9 cellular contexts compared by ENCODE assay signal in the genomic region with DNA sequence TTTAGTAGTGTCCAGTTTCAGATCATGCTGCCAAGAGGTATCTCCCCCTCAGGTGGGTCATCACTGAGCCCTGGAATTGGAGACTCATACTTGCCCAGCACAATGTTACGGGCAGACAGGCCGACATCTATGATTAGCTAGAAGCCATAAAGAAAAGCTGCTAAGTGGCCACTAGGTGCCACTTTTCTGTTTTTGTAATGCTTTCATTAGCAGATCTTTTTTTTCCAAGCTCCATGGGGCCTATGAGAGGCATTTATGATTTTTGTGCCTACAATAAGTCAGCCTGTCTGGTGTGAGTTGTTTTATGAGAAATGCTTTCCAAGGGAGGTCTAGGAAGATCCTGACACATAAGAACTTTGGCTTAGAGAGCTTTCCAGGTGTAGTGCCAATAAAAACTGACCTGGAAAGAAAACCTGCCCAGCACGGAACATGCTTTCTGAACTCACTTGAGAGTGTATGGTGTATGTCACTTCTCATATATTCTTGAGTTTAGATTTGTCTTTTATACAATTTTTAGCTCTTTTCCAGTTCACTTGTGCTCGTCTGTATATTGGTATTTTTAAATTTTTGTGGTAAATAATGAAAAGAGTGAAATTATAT. TPM values are rescaled to one million over a fixed set of nuclear protein-coding genes. Genes with fewer than 3 reads are reported as not detected.
DNase-seq lines count a peak whose midpoint lies in the region; ATAC-seq, FAIRE-seq and TF ChIP-seq lines count a peak whose summit lies in the region.
"Had no signal": no experiment of that assay in that cellular context is flagged by ENCODE, and none has a peak within 500 bp of the region (broad histone marks: within the 10 kb centered on the region; RNA-seq: fewer than 3 reads in every experiment).

No MANE protein-coding gene starts in this region.

- no peak overlapping the region for H3K27ac Mint-ChIP-seq in nephron progenitor cell
- H3K27ac Mint-ChIP-seq in CD4-positive, alpha-beta T cell: no peak overlapping the region

- FAIRE-seq in GM12892 (lab: Jason Lieb, UNC): peak; percentile 82
- FAIRE-seq: endometrium had no signal

- TF ChIP-seq CTCF in AG04450 (IDR thresholded peaks at IDR 0.05; ENCODE audit: low read depth, low read length) (peak; percentile 60), OCI-LY7 (conservative IDR thresholded peaks at IDR 0.05; ENCODE audit: low read length) (peak; percentile 72), esophagus muscularis mucosa (IDR thresholded peaks at IDR 0.05) (peak; percentile 52 to 66 (median 54)), nephron progenitor cell (IDR thresholded peaks at IDR 0.05) (peak; percentile 30)
- TF ChIP-seq CTCF in CD4-positive, alpha-beta T cell (IDR thresholded peaks at IDR 0.05): no peak

- no peaks in the 10 kb centered on the region for H3K27me3 Mint-ChIP-seq in nephron progenitor cell (ENCODE audit: low read depth, poor library complexity)
- H3K27me3 Mint-ChIP-seq in CD4-positive, alpha-beta T cell: no peaks in the 10 kb centered on the region

- H3K9me3 ChIP-seq in AG04450 (ENCODE audit: control insufficient read depth, insufficient read depth, low read length) (no peaks in the 10 kb centered on the region), OCI-LY7 (ENCODE audit: low read length) (no peaks in the 10 kb centered on the region), esophagus muscularis mucosa (no peaks in the 10 kb centered on the region)
- H3K9me3 ChIP-seq in CD4-positive, alpha-beta T cell (ENCODE audit: control insufficient read depth, low read length): no peaks in the 10 kb centered on the region

- H3K4me1 Mint-ChIP-seq in nephron progenitor cell: peaks cover 5% of the 10 kb centered on the region
- no peaks in the 10 kb centered on the region for H3K4me1 Mint-ChIP-seq in CD4-positive, alpha-beta T cell (ENCODE audit: low read depth)

- H3K4me1 ChIP-seq in OCI-LY7 (ENCODE audit: insufficient read depth, low read length, poor library complexity, severe bottlenecking) (no peaks in the 10 kb centered on the region), esophagus muscularis mucosa (peaks cover 0 to 6% (median 0%) of the 10 kb centered on the region in 4 donors)

- no peaks in the 10 kb centered on the region for H3K27me3 ChIP-seq in AG04450 (ENCODE audit: control insufficient read depth, insufficient read depth, low read length)
- H3K27me3 ChIP-seq in esophagus muscularis mucosa: no peaks in the 10 kb centered on the region
- H3K27me3 ChIP-seq in CD4-positive, alpha-beta T cell (ENCODE audit: control insufficient read depth, insufficient read depth, low read length): no peaks in the 10 kb centered on the region

- no peaks in the 10 kb centered on the region for H3K36me3 ChIP-seq in OCI-LY7 (ENCODE audit: insufficient read depth, low read length)
- H3K36me3 ChIP-seq in esophagus muscularis mucosa: no peaks in the 10 kb centered on the region

- no peaks in the 10 kb centered on the region for H3K9me2 ChIP-seq in OCI-LY7 (ENCODE audit: insufficient read depth, low read length)

- H3K9me3 Mint-ChIP-seq in nephron progenitor cell: peaks cover 2% of the 10 kb centered on the region
- no peaks in the 10 kb centered on the region for H3K9me3 Mint-ChIP-seq in CD4-positive, alpha-beta T cell

- H4K20me1 ChIP-seq in OCI-LY7 (ENCODE audit: insufficient read depth, low read length): no peaks in the 10 kb centered on the region

- H3K4me3 ChIP-seq in AG04450 (ENCODE audit: low read depth, low read length) (no peak overlapping the region), OCI-LY7 (ENCODE audit: low read depth, low read length, poor library complexity, severe bottlenecking) (no peak overlapping the region), esophagus muscularis mucosa (no peak overlapping the region)

- H3K4me3 Mint-ChIP-seq in nephron progenitor cell: no peak overlapping the region
- H3K4me3 Mint-ChIP-seq in CD4-positive, alpha-beta T cell: no peak overlapping the region

- no peak for ATAC-seq in CD4-positive, alpha-beta T cell (ENCODE audit: poor library complexity)
- ATAC-seq in HG03135 (IDR thresholded peaks at IDR 0.05; ENCODE audit: unreplicated experiment): no peak

- POLR2A ChIA-PET in AG04450 (lab: Yijun Ruan, JAX) (interaction anchor here (0.6 kb wide), 1 partner anchor 120 kb away, joined by 7 read pairs; no protein-coding TSS in a partner anchor), OCI-LY7 (lab: Charles Lee) (interaction anchor here (0.6 to 0.8 kb wide), 2 partner anchors 9 to 36 kb away, joined by 3 read pairs; no protein-coding TSS in a partner anchor)
- POLR2A ChIA-PET in CD4-positive, alpha-beta T cell (lab: Charles Lee): no interaction called here

- WGBS in esophagus muscularis mucosa: 61% methylated on average over 4 of the region's 4 CpGs

- TF ChIP-seq POLR2A in GM12892 (IDR thresholded peaks at IDR 0.05; ENCODE audit: low read depth, low read length) (no peak), esophagus muscularis mucosa (IDR thresholded peaks at IDR 0.05; ENCODE audit: low read depth) (no peak)

- intact Hi-C loops in OCI-LY7 (cut with micrococcal nuclease; ENCODE audit: unreplicated experiment) (no loop called here), esophagus muscularis mucosa (cut with DNase I) (no loop called here)
- intact Hi-C loops in CD4-positive, alpha-beta T cell (cut with DNase I, micrococcal nuclease): no loop called here

- TF ChIP-seq EP300 in esophagus muscularis mucosa (IDR thresholded peaks at IDR 0.05): no peak

- H2AFZ ChIP-seq in OCI-LY7 (ENCODE audit: low read length): no peak overlapping the region

- CTCF ChIA-PET in AG04450 (lab: Charles Lee): interaction anchor here (0.8 to 1.8 kb wide), 15 partner anchors 9 to 247 kb away, joined by 3 to 14 read pairs (median 6); no protein-coding TSS in a partner anchor
- CTCF ChIA-PET in OCI-LY7 (lab: Charles Lee; ENCODE audit: unreplicated experiment): no interaction called here
- CTCF ChIA-PET in CD4-positive, alpha-beta T cell (lab: Charles Lee): no interaction called here

- no peak overlapping the region for H3K27ac ChIP-seq in AG04450 (ENCODE audit: low read depth, low read length)
- no peak overlapping the region for H3K27ac ChIP-seq in OCI-LY7 (ENCODE audit: low read depth, low read length, poor library complexity, severe bottlenecking)
- no peak overlapping the region for H3K27ac ChIP-seq in esophagus muscularis mucosa (replicated peaks in 1 of 4)
- H3K27ac ChIP-seq in CD4-positive, alpha-beta T cell (ENCODE audit: low read depth, low read length): no peak overlapping the region

- H3K79me2 ChIP-seq in OCI-LY7 (ENCODE audit: insufficient read depth, low read depth, low read length): no peaks in the 10 kb centered on the region

- DNase-seq in AG04450 (ENCODE audit: low read depth, low spot score) (peak; percentile 7), GM12892 (ENCODE audit: insufficient read length) (no peak), OCI-LY7 (ENCODE audit: low spot score) (peak; percentile 41), esophagus muscularis mucosa (ENCODE audit: extremely low spot score) (no peak), nephron progenitor cell (no peak)
- DNase-seq in CD4-positive, alpha-beta T cell: no peak
- no peak for DNase-seq in stimulated activated CD4-positive, alpha-beta T cell treated with anti-CD3 and anti-CD28 coated beads, Interleukin-4, amount 100 ng/mL, for 1 hour

- H3K36me3 Mint-ChIP-seq in nephron progenitor cell (ENCODE audit: low read depth): peaks cover 10% of the 10 kb centered on the region
- H3K36me3 Mint-ChIP-seq in CD4-positive, alpha-beta T cell (ENCODE audit: low read depth): no peaks in the 10 kb centered on the region

- H3K4me2 ChIP-seq in OCI-LY7 (ENCODE audit: low read length): no peak overlapping the region

- no TSS peak for BruUV-seq in OCI-LY7 (replicated peaks; lab: Mats Ljungman, UMichigan)

RNA-seq across cellular contexts. Expression of a gene that starts 21.8 kb away (rescaled TPM):
- 0.14 and 0.55 TPM in 2 replicates for polyA plus RNA-seq in AG04450 (2011; rRNA removed)
- not detected in 2 replicates for polyA minus RNA-seq in AG04450 (2011; rRNA and poly(A)+ RNA removed)
- 0.95 TPM for polyA plus RNA-seq in GM12892 (2012; ENCODE audit: missing spikeins)
- not detected in 2 replicates for total RNA-seq in OCI-LY7 (2014; rRNA removed; shearing (Covaris generic))
- total RNA-seq in OCI-LY7 (2022) (not detected in 2 replicates), esophagus muscularis mucosa (not detected)
- not detected for total RNA-seq in CD4-positive, alpha-beta T cell

Comparison
In these comparisons a context has a peak if more than half of its experiments do, and no peak if none do; other contexts are left out.
1. DNase-seq: peak in AG04450 (single experiment) and OCI-LY7 (single experiment); none in GM12892 (single experiment), esophagus muscularis mucosa (single experiment), nephron progenitor cell (single experiment), CD4-positive, alpha-beta T cell (0 of 10) and stimulated activated CD4-positive, alpha-beta T cell treated with anti-CD3 and anti-CD28 coated beads, Interleukin-4, amount 100 ng/mL, for 1 hour (single experiment).